In genomic region chr6:57313711-57314471, GRCh38 we compare ENCODE assay signal across 13 cellular contexts. TPM values are rescaled to one million over a fixed set of nuclear protein-coding genes. Genes with fewer than 3 reads are reported as not detected.
DNase-seq lines count a peak whose midpoint lies in the region; ATAC-seq, FAIRE-seq and TF ChIP-seq lines count a peak whose summit lies in the region.
"Had no signal": no experiment of that assay in that cellular context is flagged by ENCODE, and none has a peak within 500 bp of the region (broad histone marks: within the 10 kb centered on the region; RNA-seq: fewer than 3 reads in every experiment).

No MANE protein-coding gene starts in this region.

- no peaks in the 10 kb centered on the region for H3K9me3 ChIP-seq in mucosa of descending colon

- H3K4me3 ChIP-seq in choroid plexus epithelial cell (ENCODE audit: low read depth, low read length) (no peak overlapping the region), mucosa of descending colon (no peak overlapping the region)

- H3K27ac Mint-ChIP-seq in activated CD8-positive, alpha-beta T cell treated with anti-CD3 and anti-CD28 coated beads, Interleukin-2, amount 10 ng/mL, durations not matched to agents 7 days and 5 days, result no peak overlapping the region
- H3K27ac Mint-ChIP-seq: CD8-positive, alpha-beta memory T cell had no signal

- peaks cover 12% of the 10 kb centered on the region for H3K36me3 Mint-ChIP-seq in activated CD8-positive, alpha-beta T cell treated with anti-CD3 and anti-CD28 coated beads, Interleukin-2, amount 10 ng/mL, durations not matched to agents 7 days and 5 days (ENCODE audit: low read depth)

- H3K36me3 ChIP-seq in mucosa of descending colon (ENCODE audit: low read depth), result no peaks in the 10 kb centered on the region

- no peak overlapping the region for H3K4me3 Mint-ChIP-seq in activated CD8-positive, alpha-beta T cell treated with anti-CD3 and anti-CD28 coated beads, Interleukin-2, amount 10 ng/mL, durations not matched to agents 7 days and 5 days

- intact Hi-C loops in mucosa of descending colon (cut with DNase I, micrococcal nuclease), result loop anchor here (10.0 kb wide), 2 partner anchors 119 to 139 kb away; partner anchors contain the start of gene BAG2 (in 1 of the 2)

- H3K9me3 Mint-ChIP-seq in activated CD8-positive, alpha-beta T cell treated with anti-CD3 and anti-CD28 coated beads, Interleukin-2, amount 10 ng/mL, durations not matched to agents 7 days and 5 days (ENCODE audit: insufficient read depth), result no peaks in the 10 kb centered on the region
- H3K9me3 Mint-ChIP-seq: CD8-positive, alpha-beta memory T cell had no signal

- DNase-seq in A172 (ENCODE audit: low spot score), result peak; percentile 98
- peak; percentile 86 for DNase-seq in HTR-8/SVneo (ENCODE audit: insufficient read length, low spot score)
- peak; percentile 92 for DNase-seq in choroid plexus epithelial cell (ENCODE audit: low read depth)
- peak in 1 of 3 donors; percentile 51 for DNase-seq in mucosa of descending colon
- no peak for DNase-seq in activated CD4-positive, alpha-beta T cell treated with anti-CD3 and anti-CD28 coated beads, Interleukin-2, amount 50 U/mL, for 1 hour
- no peak for DNase-seq in G401 (ENCODE audit: low spot score)
- no peak for DNase-seq in activated CD8-positive, alpha-beta T cell treated with anti-CD3 and anti-CD28 coated beads, Interleukin-2, amount 10 ng/mL, durations not matched to agents 7 days and 5 days
- DNase-seq: activated CD8-positive, alpha-beta memory T cell treated with anti-CD3 and anti-CD28 coated beads, Interleukin-2, amount 50 U/mL, for 4 hours; CD8-positive, alpha-beta memory T cell; NCI-H2081 treated with DMSO at 0.1 percent for 48 hours; stimulated activated CD8-positive, alpha-beta memory T cell treated with anti-CD3 and anti-CD28 coated beads, Interleukin-4, amount 100 ng/mL, for 48 hours had no signal

- peak; percentile 95 for FAIRE-seq in HTR-8/SVneo (lab: Jason Lieb, UNC)
- FAIRE-seq: islet of Langerhans had no signal

- no peak for TF ChIP-seq CTCF in choroid plexus epithelial cell (conservative IDR thresholded peaks at IDR 0.05; ENCODE audit: low read depth, low read length)
- TF ChIP-seq CTCF in mucosa of descending colon (IDR thresholded peaks at IDR 0.05), result no peak

- H3K27me3 Mint-ChIP-seq in activated CD8-positive, alpha-beta T cell treated with anti-CD3 and anti-CD28 coated beads, Interleukin-2, amount 10 ng/mL, durations not matched to agents 7 days and 5 days (ENCODE audit: low read depth), result peaks cover 9% of the 10 kb centered on the region

- ATAC-seq in mucosa of descending colon, result peak; percentile 65
- no peak for ATAC-seq in GM19463 (IDR thresholded peaks at IDR 0.05; ENCODE audit: unreplicated experiment)
- ATAC-seq in activated CD8-positive, alpha-beta T cell treated with anti-CD3 and anti-CD28 coated beads, Interleukin-2, amount 10 ng/mL, durations not matched to agents 7 days and 5 days, result no peak

- peaks cover 12% of the 10 kb centered on the region for H3K4me1 Mint-ChIP-seq in activated CD8-positive, alpha-beta T cell treated with anti-CD3 and anti-CD28 coated beads, Interleukin-2, amount 10 ng/mL, durations not matched to agents 7 days and 5 days (ENCODE audit: low read depth)

- in situ Hi-C loops in G401 (cut with HindIII; ENCODE audit: low sequenced_read_pairs), result no loop called here

- peaks cover 10% of the 10 kb centered on the region for H3K4me1 ChIP-seq in mucosa of descending colon (ENCODE audit: low read depth)

- POLR2A ChIA-PET in activated CD8-positive, alpha-beta T cell treated with anti-CD3 and anti-CD28 coated beads, Interleukin-2, amount 10 ng/mL, durations not matched to agents 7 days and 5 days (lab: Charles Lee), result no interaction called here

- CTCF ChIA-PET in activated CD8-positive, alpha-beta T cell treated with anti-CD3 and anti-CD28 coated beads, Interleukin-2, amount 10 ng/mL, durations not matched to agents 7 days and 5 days (lab: Charles Lee), result interaction anchor here (5.3 kb wide), 1 partner anchor 411 kb away, joined by 113 read pairs; no protein-coding TSS in a partner anchor

RNA-seq across cellular contexts. Expression of gene PRIM2, which starts 3.5 kb away (rescaled TPM):
- 52.2 and 62.8 TPM in 2 replicates for total RNA-seq in A172 (2014; rRNA removed; shearing (Covaris generic))
- 10 to 100 TPM; 11.7 to 16.9 (median 12.7) TPM for total RNA-seq in mucosa of descending colon
- 98.8 and 132 TPM in 2 replicates for total RNA-seq in G401 (2014; rRNA removed; shearing (Covaris generic))
- total RNA-seq in activated CD8-positive, alpha-beta T cell treated with anti-CD3 and anti-CD28 coated beads, Interleukin-2, amount 10 ng/mL, durations not matched to agents 7 days and 5 days, result 10 to 100 TPM; 41.4 to 46.5 TPM

Comparison
In these comparisons a context has a peak if more than half of its experiments do, and no peak if none do; other contexts are left out.
1. DNase-seq: peak in A172 (single experiment), HTR-8/SVneo (single experiment) and choroid plexus epithelial cell (single experiment); none in activated CD4-positive, alpha-beta T cell treated with anti-CD3 and anti-CD28 coated beads, Interleukin-2, amount 50 U/mL, for 1 hour (single experiment), G401 (single experiment) and activated CD8-positive, alpha-beta T cell treated with anti-CD3 and anti-CD28 coated beads, Interleukin-2, amount 10 ng/mL, durations not matched to agents 7 days and 5 days (single experiment).